1 cellular context compared by ENCODE assay signal in the genomic region with DNA sequence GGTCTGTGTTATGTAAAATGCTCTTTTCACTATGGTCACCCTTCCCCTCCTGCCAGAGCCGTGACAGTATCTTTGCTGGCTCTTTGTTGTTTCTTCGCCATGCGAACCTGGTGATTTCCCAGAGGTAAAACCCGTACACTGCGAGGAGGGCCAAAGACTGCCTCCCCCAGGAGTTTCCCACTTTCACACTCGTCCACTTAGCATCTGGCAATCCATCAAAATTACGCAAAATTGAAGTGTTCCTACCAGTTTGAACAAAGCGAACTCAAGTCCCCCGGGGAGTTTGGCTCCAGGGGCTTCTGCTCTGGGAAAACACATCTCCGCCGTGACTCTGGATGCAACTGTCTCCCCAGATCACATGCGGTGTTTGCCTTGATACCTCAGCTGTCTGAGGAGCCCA.
TF ChIP-seq lines count a peak whose summit lies in the region.

No MANE protein-coding gene starts in this region.

TF ChIP-seq in H1, 55 proteins besides CTCF, POLR2A, EP300 and RAD21 (continued from another document):
- no peak for TF ChIP-seq NRF1 (IDR thresholded peaks at IDR 0.05; ENCODE audit: low read depth, low read length)
- TF ChIP-seq JUND (IDR thresholded peaks at IDR 0.05; ENCODE audit: low read length), result no peak
- no peak for TF ChIP-seq MAFK (IDR thresholded peaks at IDR 0.05; ENCODE audit: low read depth, low read length)
- TF ChIP-seq TAF1 (IDR thresholded peaks at IDR 0.05; ENCODE audit: low read depth, low read length), result no peak
- TF ChIP-seq, protein P1, sequence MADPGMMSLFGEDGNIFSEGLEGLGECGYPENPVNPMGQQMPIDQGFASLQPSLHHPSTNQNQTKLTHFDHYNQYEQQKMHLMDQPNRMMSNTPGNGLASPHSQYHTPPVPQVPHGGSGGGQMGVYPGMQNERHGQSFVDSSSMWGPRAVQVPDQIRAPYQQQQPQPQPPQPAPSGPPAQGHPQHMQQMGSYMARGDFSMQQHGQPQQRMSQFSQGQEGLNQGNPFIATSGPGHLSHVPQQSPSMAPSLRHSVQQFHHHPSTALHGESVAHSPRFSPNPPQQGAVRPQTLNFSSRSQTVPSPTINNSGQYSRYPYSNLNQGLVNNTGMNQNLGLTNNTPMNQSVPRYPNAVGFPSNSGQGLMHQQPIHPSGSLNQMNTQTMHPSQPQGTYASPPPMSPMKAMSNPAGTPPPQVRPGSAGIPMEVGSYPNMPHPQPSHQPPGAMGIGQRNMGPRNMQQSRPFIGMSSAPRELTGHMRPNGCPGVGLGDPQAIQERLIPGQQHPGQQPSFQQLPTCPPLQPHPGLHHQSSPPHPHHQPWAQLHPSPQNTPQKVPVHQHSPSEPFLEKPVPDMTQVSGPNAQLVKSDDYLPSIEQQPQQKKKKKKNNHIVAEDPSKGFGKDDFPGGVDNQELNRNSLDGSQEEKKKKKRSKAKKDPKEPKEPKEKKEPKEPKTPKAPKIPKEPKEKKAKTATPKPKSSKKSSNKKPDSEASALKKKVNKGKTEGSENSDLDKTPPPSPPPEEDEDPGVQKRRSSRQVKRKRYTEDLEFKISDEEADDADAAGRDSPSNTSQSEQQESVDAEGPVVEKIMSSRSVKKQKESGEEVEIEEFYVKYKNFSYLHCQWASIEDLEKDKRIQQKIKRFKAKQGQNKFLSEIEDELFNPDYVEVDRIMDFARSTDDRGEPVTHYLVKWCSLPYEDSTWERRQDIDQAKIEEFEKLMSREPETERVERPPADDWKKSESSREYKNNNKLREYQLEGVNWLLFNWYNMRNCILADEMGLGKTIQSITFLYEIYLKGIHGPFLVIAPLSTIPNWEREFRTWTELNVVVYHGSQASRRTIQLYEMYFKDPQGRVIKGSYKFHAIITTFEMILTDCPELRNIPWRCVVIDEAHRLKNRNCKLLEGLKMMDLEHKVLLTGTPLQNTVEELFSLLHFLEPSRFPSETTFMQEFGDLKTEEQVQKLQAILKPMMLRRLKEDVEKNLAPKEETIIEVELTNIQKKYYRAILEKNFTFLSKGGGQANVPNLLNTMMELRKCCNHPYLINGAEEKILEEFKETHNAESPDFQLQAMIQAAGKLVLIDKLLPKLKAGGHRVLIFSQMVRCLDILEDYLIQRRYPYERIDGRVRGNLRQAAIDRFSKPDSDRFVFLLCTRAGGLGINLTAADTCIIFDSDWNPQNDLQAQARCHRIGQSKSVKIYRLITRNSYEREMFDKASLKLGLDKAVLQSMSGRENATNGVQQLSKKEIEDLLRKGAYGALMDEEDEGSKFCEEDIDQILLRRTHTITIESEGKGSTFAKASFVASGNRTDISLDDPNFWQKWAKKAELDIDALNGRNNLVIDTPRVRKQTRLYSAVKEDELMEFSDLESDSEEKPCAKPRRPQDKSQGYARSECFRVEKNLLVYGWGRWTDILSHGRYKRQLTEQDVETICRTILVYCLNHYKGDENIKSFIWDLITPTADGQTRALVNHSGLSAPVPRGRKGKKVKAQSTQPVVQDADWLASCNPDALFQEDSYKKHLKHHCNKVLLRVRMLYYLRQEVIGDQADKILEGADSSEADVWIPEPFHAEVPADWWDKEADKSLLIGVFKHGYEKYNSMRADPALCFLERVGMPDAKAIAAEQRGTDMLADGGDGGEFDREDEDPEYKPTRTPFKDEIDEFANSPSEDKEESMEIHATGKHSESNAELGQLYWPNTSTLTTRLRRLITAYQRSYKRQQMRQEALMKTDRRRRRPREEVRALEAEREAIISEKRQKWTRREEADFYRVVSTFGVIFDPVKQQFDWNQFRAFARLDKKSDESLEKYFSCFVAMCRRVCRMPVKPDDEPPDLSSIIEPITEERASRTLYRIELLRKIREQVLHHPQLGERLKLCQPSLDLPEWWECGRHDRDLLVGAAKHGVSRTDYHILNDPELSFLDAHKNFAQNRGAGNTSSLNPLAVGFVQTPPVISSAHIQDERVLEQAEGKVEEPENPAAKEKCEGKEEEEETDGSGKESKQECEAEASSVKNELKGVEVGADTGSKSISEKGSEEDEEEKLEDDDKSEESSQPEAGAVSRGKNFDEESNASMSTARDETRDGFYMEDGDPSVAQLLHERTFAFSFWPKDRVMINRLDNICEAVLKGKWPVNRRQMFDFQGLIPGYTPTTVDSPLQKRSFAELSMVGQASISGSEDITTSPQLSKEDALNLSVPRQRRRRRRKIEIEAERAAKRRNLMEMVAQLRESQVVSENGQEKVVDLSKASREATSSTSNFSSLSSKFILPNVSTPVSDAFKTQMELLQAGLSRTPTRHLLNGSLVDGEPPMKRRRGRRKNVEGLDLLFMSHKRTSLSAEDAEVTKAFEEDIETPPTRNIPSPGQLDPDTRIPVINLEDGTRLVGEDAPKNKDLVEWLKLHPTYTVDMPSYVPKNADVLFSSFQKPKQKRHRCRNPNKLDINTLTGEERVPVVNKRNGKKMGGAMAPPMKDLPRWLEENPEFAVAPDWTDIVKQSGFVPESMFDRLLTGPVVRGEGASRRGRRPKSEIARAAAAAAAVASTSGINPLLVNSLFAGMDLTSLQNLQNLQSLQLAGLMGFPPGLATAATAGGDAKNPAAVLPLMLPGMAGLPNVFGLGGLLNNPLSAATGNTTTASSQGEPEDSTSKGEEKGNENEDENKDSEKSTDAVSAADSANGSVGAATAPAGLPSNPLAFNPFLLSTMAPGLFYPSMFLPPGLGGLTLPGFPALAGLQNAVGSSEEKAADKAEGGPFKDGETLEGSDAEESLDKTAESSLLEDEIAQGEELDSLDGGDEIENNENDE (IDR thresholded peaks at IDR 0.05; ENCODE audit: insufficient replicate concordance, low read length), result no peak
- TF ChIP-seq GABPA (IDR thresholded peaks at IDR 0.05; ENCODE audit: borderline replicate concordance, insufficient read depth, low read length), result no peak
